ENCODE assay signal across 1 cellular context in the genomic region with DNA sequence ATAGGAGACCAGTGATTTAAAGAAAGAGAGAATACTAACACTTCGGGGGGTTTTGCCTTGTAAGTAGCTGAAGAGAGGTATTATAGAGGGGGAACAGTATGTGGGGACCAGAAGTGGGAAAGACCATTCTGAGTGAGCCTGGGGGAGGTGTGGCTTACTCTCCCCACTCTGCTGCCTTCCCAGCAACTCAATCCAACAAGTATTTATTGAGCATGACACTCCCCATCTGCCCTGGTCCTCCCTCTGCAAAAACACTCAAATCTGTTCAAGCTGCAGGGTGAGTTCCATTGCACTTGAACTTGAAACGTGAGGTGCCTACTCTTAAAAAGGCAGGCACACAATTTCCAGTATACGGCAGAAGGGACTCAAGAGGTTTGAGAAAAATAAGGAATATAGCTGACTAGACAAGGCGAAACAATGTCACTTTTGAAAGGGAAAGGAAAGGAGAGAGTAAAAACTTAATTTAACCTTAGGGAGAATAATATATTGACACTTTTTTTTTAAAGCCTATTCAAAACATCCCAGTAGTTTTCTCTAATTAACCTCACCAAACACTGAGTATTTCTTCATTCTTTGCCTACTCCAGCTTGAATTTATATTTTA.
TF ChIP-seq lines count a peak whose summit lies in the region.

No MANE protein-coding gene starts in this region.

TF ChIP-seq in SK-N-SH treated with all-trans-retinoic acid at 6 μM for 48 hours, 23 proteins besides CTCF, POLR2A, EP300 and RAD21:
- TF ChIP-seq SNAI2 (CRISPR knock-in tag; IDR thresholded peaks at IDR 0.05) (no peak), TCF4 (CRISPR knock-in tag; IDR thresholded peaks at IDR 0.05; ENCODE audit: borderline replicate concordance) (no peak), TOX (CRISPR knock-in tag; IDR thresholded peaks at IDR 0.05; ENCODE audit: borderline replicate concordance) (no peak), ZFP3 (CRISPR knock-in tag; IDR thresholded peaks at IDR 0.05) (no peak), ZNF8 (CRISPR knock-in tag; IDR thresholded peaks at IDR 0.05) (no peak), ZC3H10 (CRISPR knock-in tag; IDR thresholded peaks at IDR 0.05) (no peak), RARB (CRISPR knock-in tag; IDR thresholded peaks at IDR 0.05) (no peak), GLIS3 (CRISPR knock-in tag; IDR thresholded peaks at IDR 0.05) (no peak), ESRRG (CRISPR knock-in tag; IDR thresholded peaks at IDR 0.05) (no peak), ZNF70 (CRISPR knock-in tag; IDR thresholded peaks at IDR 0.05) (no peak), OSR1 (CRISPR knock-in tag; IDR thresholded peaks at IDR 0.05) (no peak), ISL1 (CRISPR knock-in tag; IDR thresholded peaks at IDR 0.05) (no peak), ZFP30 (CRISPR knock-in tag; IDR thresholded peaks at IDR 0.05) (no peak), BACH2 (CRISPR knock-in tag; IDR thresholded peaks at IDR 0.05; ENCODE audit: borderline replicate concordance) (no peak)
- TF ChIP-seq, protein P1, sequence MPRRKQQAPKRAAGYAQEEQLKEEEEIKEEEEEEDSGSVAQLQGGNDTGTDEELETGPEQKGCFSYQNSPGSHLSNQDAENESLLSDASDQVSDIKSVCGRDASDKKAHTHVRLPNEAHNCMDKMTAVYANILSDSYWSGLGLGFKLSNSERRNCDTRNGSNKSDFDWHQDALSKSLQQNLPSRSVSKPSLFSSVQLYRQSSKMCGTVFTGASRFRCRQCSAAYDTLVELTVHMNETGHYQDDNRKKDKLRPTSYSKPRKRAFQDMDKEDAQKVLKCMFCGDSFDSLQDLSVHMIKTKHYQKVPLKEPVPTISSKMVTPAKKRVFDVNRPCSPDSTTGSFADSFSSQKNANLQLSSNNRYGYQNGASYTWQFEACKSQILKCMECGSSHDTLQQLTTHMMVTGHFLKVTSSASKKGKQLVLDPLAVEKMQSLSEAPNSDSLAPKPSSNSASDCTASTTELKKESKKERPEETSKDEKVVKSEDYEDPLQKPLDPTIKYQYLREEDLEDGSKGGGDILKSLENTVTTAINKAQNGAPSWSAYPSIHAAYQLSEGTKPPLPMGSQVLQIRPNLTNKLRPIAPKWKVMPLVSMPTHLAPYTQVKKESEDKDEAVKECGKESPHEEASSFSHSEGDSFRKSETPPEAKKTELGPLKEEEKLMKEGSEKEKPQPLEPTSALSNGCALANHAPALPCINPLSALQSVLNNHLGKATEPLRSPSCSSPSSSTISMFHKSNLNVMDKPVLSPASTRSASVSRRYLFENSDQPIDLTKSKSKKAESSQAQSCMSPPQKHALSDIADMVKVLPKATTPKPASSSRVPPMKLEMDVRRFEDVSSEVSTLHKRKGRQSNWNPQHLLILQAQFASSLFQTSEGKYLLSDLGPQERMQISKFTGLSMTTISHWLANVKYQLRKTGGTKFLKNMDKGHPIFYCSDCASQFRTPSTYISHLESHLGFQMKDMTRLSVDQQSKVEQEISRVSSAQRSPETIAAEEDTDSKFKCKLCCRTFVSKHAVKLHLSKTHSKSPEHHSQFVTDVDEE (CRISPR knock-in tag; IDR thresholded peaks at IDR 0.05) = no peak
- TF ChIP-seq, protein P2, sequence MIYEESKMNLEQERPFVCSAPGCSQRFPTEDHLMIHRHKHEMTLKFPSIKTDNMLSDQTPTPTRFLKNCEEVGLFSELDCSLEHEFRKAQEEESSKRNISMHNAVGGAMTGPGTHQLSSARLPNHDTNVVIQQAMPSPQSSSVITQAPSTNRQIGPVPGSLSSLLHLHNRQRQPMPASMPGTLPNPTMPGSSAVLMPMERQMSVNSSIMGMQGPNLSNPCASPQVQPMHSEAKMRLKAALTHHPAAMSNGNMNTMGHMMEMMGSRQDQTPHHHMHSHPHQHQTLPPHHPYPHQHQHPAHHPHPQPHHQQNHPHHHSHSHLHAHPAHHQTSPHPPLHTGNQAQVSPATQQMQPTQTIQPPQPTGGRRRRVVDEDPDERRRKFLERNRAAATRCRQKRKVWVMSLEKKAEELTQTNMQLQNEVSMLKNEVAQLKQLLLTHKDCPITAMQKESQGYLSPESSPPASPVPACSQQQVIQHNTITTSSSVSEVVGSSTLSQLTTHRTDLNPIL (CRISPR knock-in tag; IDR thresholded peaks at IDR 0.05; ENCODE audit: low read depth) = no peak
- TF ChIP-seq, protein P3, sequence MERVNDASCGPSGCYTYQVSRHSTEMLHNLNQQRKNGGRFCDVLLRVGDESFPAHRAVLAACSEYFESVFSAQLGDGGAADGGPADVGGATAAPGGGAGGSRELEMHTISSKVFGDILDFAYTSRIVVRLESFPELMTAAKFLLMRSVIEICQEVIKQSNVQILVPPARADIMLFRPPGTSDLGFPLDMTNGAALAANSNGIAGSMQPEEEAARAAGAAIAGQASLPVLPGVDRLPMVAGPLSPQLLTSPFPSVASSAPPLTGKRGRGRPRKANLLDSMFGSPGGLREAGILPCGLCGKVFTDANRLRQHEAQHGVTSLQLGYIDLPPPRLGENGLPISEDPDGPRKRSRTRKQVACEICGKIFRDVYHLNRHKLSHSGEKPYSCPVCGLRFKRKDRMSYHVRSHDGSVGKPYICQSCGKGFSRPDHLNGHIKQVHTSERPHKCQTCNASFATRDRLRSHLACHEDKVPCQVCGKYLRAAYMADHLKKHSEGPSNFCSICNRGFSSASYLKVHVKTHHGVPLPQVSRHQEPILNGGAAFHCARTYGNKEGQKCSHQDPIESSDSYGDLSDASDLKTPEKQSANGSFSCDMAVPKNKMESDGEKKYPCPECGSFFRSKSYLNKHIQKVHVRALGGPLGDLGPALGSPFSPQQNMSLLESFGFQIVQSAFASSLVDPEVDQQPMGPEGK (CRISPR knock-in tag; IDR thresholded peaks at IDR 0.05; ENCODE audit: borderline replicate concordance) = no peak
